10 cellular contexts compared by ENCODE assay signal in the genomic region with DNA sequence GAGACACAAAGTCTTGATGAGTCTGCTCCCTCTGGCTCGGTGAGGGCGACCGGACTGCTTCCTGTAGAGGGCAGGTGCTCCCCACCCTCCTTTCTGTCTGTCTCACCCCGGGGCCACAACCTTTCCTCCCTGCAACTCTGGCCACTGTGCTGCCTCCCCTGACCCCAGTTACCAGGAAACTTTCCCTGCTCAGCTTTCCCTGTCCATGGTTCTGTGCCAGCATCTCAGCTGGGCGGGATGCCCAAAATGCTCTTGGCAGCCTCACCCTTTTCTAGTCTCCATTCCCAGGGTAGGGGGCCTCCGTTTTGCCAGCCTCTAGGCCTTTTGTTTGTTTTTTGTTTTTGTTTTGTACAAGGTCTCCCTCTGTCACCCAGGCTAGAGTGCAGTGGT. TPM values are rescaled to one million over a fixed set of nuclear protein-coding genes. Genes with fewer than 3 reads are reported as not detected.
DNase-seq lines count a peak whose midpoint lies in the region; ATAC-seq and TF ChIP-seq lines count a peak whose summit lies in the region.
"Had no signal": no experiment of that assay in that cellular context is flagged by ENCODE, and none has a peak within 500 bp of the region (broad histone marks: within the 10 kb centered on the region; RNA-seq: fewer than 3 reads in every experiment).

No MANE protein-coding gene starts in this region.

- no peaks in the 10 kb centered on the region for H3K27me3 ChIP-seq in thoracic aorta (replicated peaks; ENCODE audit: insufficient read depth)

- peak overlapping the region; percentile 75 for H3K4me3 Mint-ChIP-seq in activated CD4-positive, alpha-beta T cell treated with anti-CD3 and anti-CD28 coated beads, Interleukin-2, amount 10 ng/mL, durations not matched to agents 7 days and 5 days
- H3K4me3 Mint-ChIP-seq in brain: peak overlapping the region; percentile 79 to 91 (median 88)

- no peak overlapping the region for H3K27ac Mint-ChIP-seq in activated CD4-positive, alpha-beta T cell treated with anti-CD3 and anti-CD28 coated beads, Interleukin-2, amount 10 ng/mL, durations not matched to agents 7 days and 5 days
- H3K27ac Mint-ChIP-seq in brain: peak overlapping the region in 4 of 5 experiments; percentile 64 to 84 (median 76)

- H3K4me1 Mint-ChIP-seq in activated CD4-positive, alpha-beta T cell treated with anti-CD3 and anti-CD28 coated beads, Interleukin-2, amount 10 ng/mL, durations not matched to agents 7 days and 5 days: peaks cover 22% of the 10 kb centered on the region
- peaks cover 23% of the 10 kb centered on the region for H3K4me1 Mint-ChIP-seq in brain

- TF ChIP-seq CTCF in brain (conservative IDR thresholded peaks at IDR 0.05) (no peak), thoracic aorta (IDR thresholded peaks at IDR 0.05) (no peak), GM13977 (IDR thresholded peaks at IDR 0.05; ENCODE audit: extremely low read depth, insufficient read depth, missing control alignments) (no peak)

- H3K27me3 Mint-ChIP-seq in activated CD4-positive, alpha-beta T cell treated with anti-CD3 and anti-CD28 coated beads, Interleukin-2, amount 10 ng/mL, durations not matched to agents 7 days and 5 days: no peaks in the 10 kb centered on the region
- peaks cover 11% of the 10 kb centered on the region for H3K27me3 Mint-ChIP-seq in brain

- H3K4me1 ChIP-seq in thoracic aorta (ENCODE audit: control insufficient read depth in 1 of 2, low read depth in 2 of 2): peaks cover 10 to 18% of the 10 kb centered on the region in 2 donors

- H3K9me3 Mint-ChIP-seq in activated CD4-positive, alpha-beta T cell treated with anti-CD3 and anti-CD28 coated beads, Interleukin-2, amount 10 ng/mL, durations not matched to agents 7 days and 5 days: no peaks in the 10 kb centered on the region
- H3K9me3 Mint-ChIP-seq in brain: peaks cover 0 to 3% (median 0%) of the 10 kb centered on the region in 5 experiments

- CTCF ChIA-PET in activated CD4-positive, alpha-beta T cell treated with anti-CD3 and anti-CD28 coated beads, Interleukin-2, amount 10 ng/mL, durations not matched to agents 7 days and 5 days (lab: Charles Lee): interaction anchor here (0.7 to 3.3 kb wide), 5 partner anchors 7 to 30 kb away, joined by 3 to 20 read pairs (median 4); a partner anchor contains a TSS

- H3K4me3 ChIP-seq in thoracic aorta: peak overlapping the region; percentile 94

- DNase-seq in activated CD4-positive, alpha-beta T cell treated with anti-CD3 and anti-CD28 coated beads, Interleukin-2, amount 10 ng/mL, durations not matched to agents 7 days and 5 days: no peak
- DNase-seq in activated CD4-positive, alpha-beta T cell treated with anti-CD3 and anti-CD28 coated beads for 48 hours: no peak
- peak; percentile 17 to 58 for DNase-seq in lung microvascular endothelial cell (ENCODE audit: low read depth in 2 of 2)
- DNase-seq in thoracic aorta (ENCODE audit: low spot score): no peak
- DNase-seq in GM13977 (ENCODE audit: low spot score): no peak
- no peak for DNase-seq in kidney glomerular epithelial cell (lab: John Stamatoyannopoulos, UW)
- DNase-seq: erythroblast, KG1 had no signal

- H3K9me3 ChIP-seq in thoracic aorta: no peaks in the 10 kb centered on the region

- H3K36me3 ChIP-seq in thoracic aorta: peaks cover 5% of the 10 kb centered on the region

- no peak overlapping the region for H3K27ac ChIP-seq in thoracic aorta

- POLR2A ChIA-PET in activated CD4-positive, alpha-beta T cell treated with anti-CD3 and anti-CD28 coated beads, Interleukin-2, amount 10 ng/mL, durations not matched to agents 7 days and 5 days (lab: Charles Lee): interaction anchor here (0.7 kb wide), 1 partner anchor 102 kb away, joined by 3 read pairs; no protein-coding TSS in a partner anchor

- H3K36me3 Mint-ChIP-seq in activated CD4-positive, alpha-beta T cell treated with anti-CD3 and anti-CD28 coated beads, Interleukin-2, amount 10 ng/mL, durations not matched to agents 7 days and 5 days (ENCODE audit: low read depth): peaks cover 3% of the 10 kb centered on the region
- peaks cover 21% of the 10 kb centered on the region for H3K36me3 Mint-ChIP-seq in brain

- ATAC-seq in thoracic aorta (ENCODE audit: insufficient number of reproducible peaks, low FRiP score, low read depth): no peak
- no peak for ATAC-seq in HG02678 (IDR thresholded peaks at IDR 0.05; ENCODE audit: unreplicated experiment)

- in situ Hi-C loops in GM13977 (cut with MboI; ENCODE audit: low pct_unique_long_range_greater_than_20kb, low sequenced_read_pairs, unreplicated experiment): no loop called here

RNA-seq across cellular contexts. Expression of a gene that starts 1.4 kb away (rescaled TPM):
- total RNA-seq in activated CD4-positive, alpha-beta T cell treated with anti-CD3 and anti-CD28 coated beads, Interleukin-2, amount 10 ng/mL, durations not matched to agents 7 days and 5 days: 10 to 100 TPM; 16.6 to 17.3 TPM
- 14.0 TPM for polyA plus RNA-seq in brain (ENCODE audit: insufficient read depth, low read depth, low replicate concordance)
- total RNA-seq in lung microvascular endothelial cell (23.8 TPM in 2 replicates), thoracic aorta (10 to 100 TPM; 38.3 to 75.3 TPM)

RNA-seq across cellular contexts. Expression of a gene that starts 12.4 kb away (rescaled TPM):
- 100 to 1,000 TPM in 1 of 2 experiments, 10 to 100 TPM in 1; 95.3 to 115 TPM for total RNA-seq in activated CD4-positive, alpha-beta T cell treated with anti-CD3 and anti-CD28 coated beads, Interleukin-2, amount 10 ng/mL, durations not matched to agents 7 days and 5 days
- 308 TPM for polyA plus RNA-seq in brain (ENCODE audit: insufficient read depth, low read depth, low replicate concordance)
- total RNA-seq in lung microvascular endothelial cell (182 and 183 TPM in 2 replicates), thoracic aorta (100 to 1,000 TPM in 1 of 2 donors, 10 to 100 TPM in 1; 70.0 to 160 TPM)

RNA-seq across cellular contexts. Expression of a gene that starts 19.6 kb away (rescaled TPM):
- not detected for total RNA-seq in activated CD4-positive, alpha-beta T cell treated with anti-CD3 and anti-CD28 coated beads, Interleukin-2, amount 10 ng/mL, durations not matched to agents 7 days and 5 days
- not detected for polyA plus RNA-seq in brain (ENCODE audit: insufficient read depth, low read depth, low replicate concordance)
- not detected in 2 replicates for total RNA-seq in lung microvascular endothelial cell
- not detected for total RNA-seq in thoracic aorta

RNA-seq across cellular contexts. Expression of a gene that starts 22.2 kb away (rescaled TPM):
- under 1 TPM in 1 of 2 experiments, not detected in 1; 0.32 TPM for total RNA-seq in activated CD4-positive, alpha-beta T cell treated with anti-CD3 and anti-CD28 coated beads, Interleukin-2, amount 10 ng/mL, durations not matched to agents 7 days and 5 days
- polyA plus RNA-seq in brain (ENCODE audit: insufficient read depth, low read depth, low replicate concordance): 3.3 TPM
- total RNA-seq in lung microvascular endothelial cell (0.22 TPM in 1 of 2 replicates, not detected in the other), thoracic aorta (1 to 10 TPM; 5.9 to 8.3 TPM)

Comparison
In these comparisons a context has a peak if more than half of its experiments do, and no peak if none do; other contexts are left out.
1. DNase-seq: peak in lung microvascular endothelial cell (2 of 2); none in activated CD4-positive, alpha-beta T cell treated with anti-CD3 and anti-CD28 coated beads, Interleukin-2, amount 10 ng/mL, durations not matched to agents 7 days and 5 days (single experiment), activated CD4-positive, alpha-beta T cell treated with anti-CD3 and anti-CD28 coated beads for 48 hours (single experiment), thoracic aorta (single experiment), GM13977 (single experiment) and kidney glomerular epithelial cell (single experiment).